Comparison of ENCODE assay signal across 10 cellular contexts in genomic region chr22:39999144-39999757, GRCh38. TPM values are rescaled to one million over a fixed set of nuclear protein-coding genes. Genes with fewer than 3 reads are reported as not detected.
DNase-seq lines count a peak whose midpoint lies in the region; ATAC-seq and TF ChIP-seq lines count a peak whose summit lies in the region.
"Had no signal": no experiment of that assay in that cellular context is flagged by ENCODE, and none has a peak within 500 bp of the region (broad histone marks: within the 10 kb centered on the region; RNA-seq: fewer than 3 reads in every experiment).

No MANE protein-coding gene starts in this region.

- H3K4me2 ChIP-seq in mammary epithelial cell (ENCODE audit: insufficient read depth, low read depth, low read length) (peak overlapping the region; percentile 88), mesenchymal stem cell (ENCODE audit: low read length, poor library complexity, severe bottlenecking) (no peak overlapping the region)

- H3K9me3 ChIP-seq in mammary epithelial cell (replicated peaks; ENCODE audit: insufficient read depth, low read length) (no peaks in the 10 kb centered on the region), mesenchymal stem cell (ENCODE audit: control insufficient read depth, low read length) (no peaks in the 10 kb centered on the region)

- no peak overlapping the region for H2BK120ac ChIP-seq in mesenchymal stem cell (ENCODE audit: low read depth, low read length)

- H2BK12ac ChIP-seq in mesenchymal stem cell (ENCODE audit: low read length in 2 of 2): no peak overlapping the region

- BruUV-seq in mammary epithelial cell (replicated peaks; lab: Mats Ljungman, UMichigan): no TSS peak

- no peak overlapping the region for H3K23ac ChIP-seq in mesenchymal stem cell (ENCODE audit: low read length in 2 of 2)

- ATAC-seq in GM19035 (IDR thresholded peaks at IDR 0.05; ENCODE audit: unreplicated experiment): no peak
- ATAC-seq: activated T-cell treated with anti-CD3 and anti-CD28 coated beads, Interleukin-2, amount 50 U/mL, for 72 hours had no signal

- H3K27ac ChIP-seq in mammary epithelial cell (ENCODE audit: insufficient read depth, low read depth, low read length) (peak overlapping the region; percentile 33), mesenchymal stem cell (ENCODE audit: low read length, poor library complexity, severe bottlenecking) (no peak overlapping the region)

- H3K79me1 ChIP-seq in mesenchymal stem cell (replicated peaks; ENCODE audit: low read length, poor library complexity, severe bottlenecking): no peaks in the 10 kb centered on the region

- intact Hi-C loops in mammary epithelial cell (cut with micrococcal nuclease): loop anchor here (1.0 to 5.0 kb wide), 6 partner anchors 10 to 467 kb away; partner anchors contain the start of genes RPS19BP1 and TMA7B

- dilution Hi-C loops in mammary epithelial cell (cut with HindIII; ENCODE audit: low sequenced_read_pairs): no loop called here

- POLR2A ChIA-PET in GM10248 (lab: Yijun Ruan, JAX): no interaction called here

- no peak overlapping the region for H2AK5ac ChIP-seq in mesenchymal stem cell (ENCODE audit: low read length, severe bottlenecking)

- H3K9ac ChIP-seq in mammary epithelial cell (ENCODE audit: insufficient read depth, low read length): no peak overlapping the region
- H3K9ac ChIP-seq in mesenchymal stem cell (ENCODE audit: low read length): no peak overlapping the region

- WGBS in mammary epithelial cell (ENCODE audit: low coverage, missing lambda C conversion rate): 69% methylated on average over 13 of the region's 16 CpGs
- 60% methylated on average over 16 of the region's 16 CpGs for WGBS in mesenchymal stem cell

- H4K8ac ChIP-seq in mesenchymal stem cell (ENCODE audit: low read length): peak overlapping the region; percentile 76

- H3K4ac ChIP-seq in mesenchymal stem cell (ENCODE audit: low read depth in 1 of 2, low read length in 2 of 2): no peak overlapping the region

- peaks cover 95% of the 10 kb centered on the region for H3K79me2 ChIP-seq in mammary epithelial cell (ENCODE audit: insufficient read depth, low read length)

- DNase-seq in GM10248 (ENCODE audit: extremely low spot score): no peak
- DNase-seq in M059J (ENCODE audit: low read depth): peak; percentile 82
- DNase-seq in mammary epithelial cell: no peak
- peak; percentile 96 for DNase-seq in mesenchymal stem cell
- no peak for DNase-seq in OCI-M2 (lab: John Stamatoyannopoulos, UW; ENCODE audit: unreplicated experiment)
- no peak for DNase-seq in cortex of kidney (lab: John Stamatoyannopoulos, UW)
- no peak for DNase-seq in GM03348 (ENCODE audit: low spot score)
- DNase-seq: activated T-cell treated with anti-CD3 and anti-CD28 coated beads, Interleukin-2, amount 50 U/mL, for 72 hours; stimulated activated CD4-positive, alpha-beta T cell treated with anti-CD3 and anti-CD28 coated beads, Interleukin-2, amount 100 ng/mL, for 48 hours had no signal

- CTCF ChIA-PET in GM10248 (lab: Yijun Ruan, JAX) (interaction anchor here (2.9 kb wide), 1 partner anchor 26 kb away, joined by 14 read pairs; no protein-coding TSS in a partner anchor), mammary epithelial cell (lab: Charles Lee; ENCODE audit: low non-redundant PET) (interaction anchor here (0.5 to 0.7 kb wide), 2 partner anchors 255 to 364 kb away, joined by 3 read pairs; no protein-coding TSS in a partner anchor)

- no peak overlapping the region for H2BK15ac ChIP-seq in mesenchymal stem cell (ENCODE audit: low read depth, poor library complexity, severe bottlenecking)

- TF ChIP-seq CTCF in GM10248 (IDR thresholded peaks at IDR 0.05; ENCODE audit: control extremely low read depth, extremely low read depth, low read depth, missing control alignments): peak; percentile 9
- TF ChIP-seq CTCF in mammary epithelial cell (conservative IDR thresholded peaks at IDR 0.05 in 1 of 2, IDR thresholded peaks at IDR 0.05 in 1 of 2; ENCODE audit: extremely low read depth in 1 of 2, insufficient read depth in 1 of 2, low read depth in 1 of 2, low read length in 2 of 2): peak in 1 of 2 donors; percentile 24

- H2AFZ ChIP-seq in mammary epithelial cell (ENCODE audit: low read depth, low read length): no peak overlapping the region
- H2AFZ ChIP-seq in mesenchymal stem cell (ENCODE audit: low read depth, low read length): no peak overlapping the region

- H3K36me3 ChIP-seq in mammary epithelial cell (ENCODE audit: insufficient read depth, low read length) (peaks cover 8% of the 10 kb centered on the region), mesenchymal stem cell (ENCODE audit: control insufficient read depth in 1 of 2, insufficient read depth in 2 of 2, low read depth in 1 of 2, low read length in 2 of 2) (peaks cover 0 to 3% of the 10 kb centered on the region in 2 experiments)

- H4K91ac ChIP-seq in mesenchymal stem cell (ENCODE audit: low read length): peak overlapping the region; percentile 16

- H3K27me3 ChIP-seq in mammary epithelial cell (ENCODE audit: insufficient read depth, low read length) (no peaks in the 10 kb centered on the region), mesenchymal stem cell (ENCODE audit: control insufficient read depth in 1 of 2, insufficient read depth in 1 of 2, low read length in 2 of 2) (peaks cover 2 to 83% of the 10 kb centered on the region in 2 experiments)

- H3K4me1 ChIP-seq in mammary epithelial cell (ENCODE audit: insufficient read depth, low read length): peaks cover 83% of the 10 kb centered on the region
- peaks cover 40% of the 10 kb centered on the region for H3K4me1 ChIP-seq in mesenchymal stem cell (ENCODE audit: control insufficient read depth, insufficient read depth, low read depth, low read length)

- H3K4me3 ChIP-seq in mammary epithelial cell (replicated peaks in 1 of 3; ENCODE audit: insufficient read depth in 1 of 3, low read depth in 2 of 3, low read length in 3 of 3) (peak overlapping the region in 1 of 3 experiments; percentile 6), mesenchymal stem cell (ENCODE audit: insufficient read depth in 1 of 2, low read depth in 1 of 2, low read length in 2 of 2) (no peak overlapping the region)

- in situ Hi-C loops in mammary epithelial cell (cut with MboI; ENCODE audit: low sequenced_read_pairs in 2 of 2): no loop called here

- peak overlapping the region in 1 of 2 experiments; percentile 31 for H3K14ac ChIP-seq in mesenchymal stem cell (ENCODE audit: low read length in 2 of 2)

- no peaks in the 10 kb centered on the region for H4K20me1 ChIP-seq in mammary epithelial cell (ENCODE audit: insufficient read depth, low read length)

- no peak overlapping the region for H2BK5ac ChIP-seq in mesenchymal stem cell (ENCODE audit: low read depth, low read length, poor library complexity, severe bottlenecking)

- peak overlapping the region in 1 of 2 experiments; percentile 49 for H3K18ac ChIP-seq in mesenchymal stem cell (ENCODE audit: low read depth in 1 of 2, low read length in 2 of 2)

RNA-seq across cellular contexts. Expression of gene FAM83F, which starts 4.5 kb away (rescaled TPM):
- not detected in 2 replicates for total RNA-seq in M059J (2014; rRNA removed; shearing (Covaris generic))
- 10 to 100 TPM; 41.0 to 59.4 TPM for total RNA-seq in mammary epithelial cell
- 24.7 TPM for polyA plus RNA-seq in mammary epithelial cell
- polyA minus RNA-seq in mammary epithelial cell: 39.9 TPM
- 0.06 TPM for polyA plus RNA-seq in mesenchymal stem cell (2013, experiment 1 of 2)
- polyA plus RNA-seq in mesenchymal stem cell (2013, experiment 2 of 2): 0.05 TPM

RNA-seq across cellular contexts. Expression of gene TMA7B, which starts 39.1 kb away (rescaled TPM):
- not detected in 2 replicates for total RNA-seq in M059J (2014; rRNA removed; shearing (Covaris generic))
- not detected for total RNA-seq in mammary epithelial cell
- polyA plus RNA-seq in mammary epithelial cell: not detected
- polyA minus RNA-seq in mammary epithelial cell: not detected
- polyA plus RNA-seq in mesenchymal stem cell (2013, experiment 1 of 2): not detected
- polyA plus RNA-seq in mesenchymal stem cell (2013, experiment 2 of 2): not detected

Comparison
In these comparisons a context has a peak if more than half of its experiments do, and no peak if none do; other contexts are left out.
1. DNase-seq: peak in M059J (single experiment) and mesenchymal stem cell (single experiment); none in GM10248 (single experiment), mammary epithelial cell (single experiment), OCI-M2 (single experiment), cortex of kidney (single experiment) and GM03348 (single experiment).
2. RNA of gene FAM83F, which starts 4.5 kb away (total RNA-seq): 41.0 to 59.4 TPM in mammary epithelial cell; not detected in M059J; every median in the first group is over 10 times any median in the second.